In the genomic region with DNA sequence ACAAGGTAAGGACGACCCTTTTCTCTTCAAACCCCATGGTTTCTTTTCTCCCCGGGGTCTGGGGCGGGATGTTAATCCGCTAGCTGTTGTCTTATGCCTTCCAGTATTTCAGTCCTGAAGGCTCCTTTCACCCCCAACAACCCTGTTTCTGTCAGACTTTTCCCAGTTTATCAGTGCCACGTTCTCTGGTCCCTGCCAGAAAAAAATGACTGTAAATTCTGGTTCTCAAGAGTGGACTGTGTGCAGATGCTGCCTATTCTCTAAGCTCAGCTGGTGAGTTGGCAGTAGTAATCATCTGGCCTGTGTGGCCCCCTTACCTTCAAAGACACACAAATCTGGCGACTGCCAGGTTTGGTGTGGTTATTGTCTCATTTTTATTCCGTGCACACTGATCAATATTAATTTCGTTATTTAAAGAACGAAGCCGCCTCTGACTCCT, we compare ENCODE assay signal across 1 cellular context.
TF ChIP-seq lines count a peak whose summit lies in the region.

No MANE protein-coding gene starts in this region.

TF ChIP-seq in HEK293, 187 proteins besides CTCF, POLR2A, EP300 and RAD21 (continued from another document):
- no peak for TF ChIP-seq ZBTB49 (tag by site-specific recombination; IDR thresholded peaks at IDR 0.05; ENCODE audit: low read depth)
- no peak for TF ChIP-seq HOXD13 (CRISPR knock-in tag; IDR thresholded peaks at IDR 0.05; ENCODE audit: borderline replicate concordance)
- no peak for TF ChIP-seq ZBTB7A (tag by site-specific recombination; IDR thresholded peaks at IDR 0.05; ENCODE audit: low read depth)
- TF ChIP-seq ZNF626 (tag by site-specific recombination; IDR thresholded peaks at IDR 0.05): no peak
- TF ChIP-seq ZNF292 (tag by site-specific recombination; IDR thresholded peaks at IDR 0.05; ENCODE audit: borderline replicate concordance, low read depth): no peak
- no peak for TF ChIP-seq SCRT1 (tag by site-specific recombination; IDR thresholded peaks at IDR 0.05; ENCODE audit: borderline replicate concordance)
- no peak for TF ChIP-seq ZNF629 (tag by site-specific recombination; IDR thresholded peaks at IDR 0.05)
- no peak for TF ChIP-seq ZNF140 (tag by site-specific recombination; IDR thresholded peaks at IDR 0.05)
- no peak for TF ChIP-seq PRDM4 (tag by site-specific recombination; IDR thresholded peaks at IDR 0.05)
- TF ChIP-seq ZNF555 (tag by site-specific recombination; conservative IDR thresholded peaks at IDR 0.05): no peak
- TF ChIP-seq, protein P1, sequence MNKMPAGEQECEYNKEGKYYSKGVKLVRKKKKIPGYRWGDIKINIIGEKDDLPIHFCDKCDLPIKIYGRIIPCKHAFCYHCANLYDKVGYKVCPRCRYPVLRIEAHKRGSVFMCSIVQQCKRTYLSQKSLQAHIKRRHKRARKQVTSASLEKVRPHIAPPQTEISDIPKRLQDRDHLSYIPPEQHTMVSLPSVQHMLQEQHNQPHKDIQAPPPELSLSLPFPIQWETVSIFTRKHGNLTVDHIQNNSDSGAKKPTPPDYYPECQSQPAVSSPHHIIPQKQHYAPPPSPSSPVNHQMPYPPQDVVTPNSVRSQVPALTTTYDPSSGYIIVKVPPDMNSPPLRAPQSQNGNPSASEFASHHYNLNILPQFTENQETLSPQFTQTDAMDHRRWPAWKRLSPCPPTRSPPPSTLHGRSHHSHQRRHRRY (tag by site-specific recombination; IDR thresholded peaks at IDR 0.05): no peak
- no peak for TF ChIP-seq ZNF239 (tag by site-specific recombination; IDR thresholded peaks at IDR 0.05)
- TF ChIP-seq ZNF549 (tag by site-specific recombination; IDR thresholded peaks at IDR 0.05): no peak
